Comparison of ENCODE assay signal across 1 cellular context in the genomic region with DNA sequence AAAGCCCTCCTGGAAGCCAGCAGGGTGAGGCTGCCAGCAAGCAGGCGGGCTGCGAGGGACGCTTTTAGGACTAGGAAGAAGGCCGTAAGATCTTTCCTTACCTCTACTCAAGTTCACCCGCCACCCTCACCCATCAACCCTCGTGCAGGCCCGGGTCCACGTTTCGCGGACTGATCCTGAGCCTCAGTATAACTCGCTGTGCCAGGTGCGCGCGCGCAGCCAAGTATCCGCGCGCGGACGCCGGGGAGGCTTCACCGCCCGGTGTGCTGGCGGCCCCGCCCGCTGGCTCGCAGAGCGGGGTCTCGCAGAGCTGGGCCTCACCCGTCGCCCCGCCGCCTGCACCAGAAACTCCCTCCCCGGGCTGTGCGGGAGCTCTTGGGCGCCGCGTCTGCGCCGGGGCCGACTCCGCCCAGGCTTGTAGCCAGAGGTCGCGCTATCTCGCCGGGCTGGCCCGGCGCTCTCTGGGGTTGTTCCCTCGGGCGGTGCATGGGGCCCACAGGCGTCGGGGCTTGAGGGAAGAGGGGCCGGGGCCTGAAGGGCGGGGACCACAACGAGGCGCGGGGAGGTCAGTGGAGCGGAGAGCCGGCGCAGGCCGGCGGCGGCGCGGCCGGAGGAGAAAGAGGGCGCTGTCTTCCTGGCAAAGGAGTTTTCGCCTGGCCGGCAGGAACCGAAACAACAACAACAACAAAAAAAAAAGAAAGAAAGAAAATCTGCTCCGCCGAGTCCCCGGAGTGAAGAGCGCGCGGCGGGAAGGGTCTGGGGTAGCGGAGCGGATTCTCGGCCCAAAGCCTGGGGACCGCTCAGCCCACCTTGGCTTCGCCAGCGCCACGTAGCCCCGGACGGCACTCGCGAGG.
TF ChIP-seq lines count a peak whose summit lies in the region.

No MANE protein-coding gene starts in this region.

TF ChIP-seq in HepG2, 621 proteins besides CTCF, POLR2A, EP300 and RAD21 (continued from another document and continues in another):
- TF ChIP-seq, protein P1, sequence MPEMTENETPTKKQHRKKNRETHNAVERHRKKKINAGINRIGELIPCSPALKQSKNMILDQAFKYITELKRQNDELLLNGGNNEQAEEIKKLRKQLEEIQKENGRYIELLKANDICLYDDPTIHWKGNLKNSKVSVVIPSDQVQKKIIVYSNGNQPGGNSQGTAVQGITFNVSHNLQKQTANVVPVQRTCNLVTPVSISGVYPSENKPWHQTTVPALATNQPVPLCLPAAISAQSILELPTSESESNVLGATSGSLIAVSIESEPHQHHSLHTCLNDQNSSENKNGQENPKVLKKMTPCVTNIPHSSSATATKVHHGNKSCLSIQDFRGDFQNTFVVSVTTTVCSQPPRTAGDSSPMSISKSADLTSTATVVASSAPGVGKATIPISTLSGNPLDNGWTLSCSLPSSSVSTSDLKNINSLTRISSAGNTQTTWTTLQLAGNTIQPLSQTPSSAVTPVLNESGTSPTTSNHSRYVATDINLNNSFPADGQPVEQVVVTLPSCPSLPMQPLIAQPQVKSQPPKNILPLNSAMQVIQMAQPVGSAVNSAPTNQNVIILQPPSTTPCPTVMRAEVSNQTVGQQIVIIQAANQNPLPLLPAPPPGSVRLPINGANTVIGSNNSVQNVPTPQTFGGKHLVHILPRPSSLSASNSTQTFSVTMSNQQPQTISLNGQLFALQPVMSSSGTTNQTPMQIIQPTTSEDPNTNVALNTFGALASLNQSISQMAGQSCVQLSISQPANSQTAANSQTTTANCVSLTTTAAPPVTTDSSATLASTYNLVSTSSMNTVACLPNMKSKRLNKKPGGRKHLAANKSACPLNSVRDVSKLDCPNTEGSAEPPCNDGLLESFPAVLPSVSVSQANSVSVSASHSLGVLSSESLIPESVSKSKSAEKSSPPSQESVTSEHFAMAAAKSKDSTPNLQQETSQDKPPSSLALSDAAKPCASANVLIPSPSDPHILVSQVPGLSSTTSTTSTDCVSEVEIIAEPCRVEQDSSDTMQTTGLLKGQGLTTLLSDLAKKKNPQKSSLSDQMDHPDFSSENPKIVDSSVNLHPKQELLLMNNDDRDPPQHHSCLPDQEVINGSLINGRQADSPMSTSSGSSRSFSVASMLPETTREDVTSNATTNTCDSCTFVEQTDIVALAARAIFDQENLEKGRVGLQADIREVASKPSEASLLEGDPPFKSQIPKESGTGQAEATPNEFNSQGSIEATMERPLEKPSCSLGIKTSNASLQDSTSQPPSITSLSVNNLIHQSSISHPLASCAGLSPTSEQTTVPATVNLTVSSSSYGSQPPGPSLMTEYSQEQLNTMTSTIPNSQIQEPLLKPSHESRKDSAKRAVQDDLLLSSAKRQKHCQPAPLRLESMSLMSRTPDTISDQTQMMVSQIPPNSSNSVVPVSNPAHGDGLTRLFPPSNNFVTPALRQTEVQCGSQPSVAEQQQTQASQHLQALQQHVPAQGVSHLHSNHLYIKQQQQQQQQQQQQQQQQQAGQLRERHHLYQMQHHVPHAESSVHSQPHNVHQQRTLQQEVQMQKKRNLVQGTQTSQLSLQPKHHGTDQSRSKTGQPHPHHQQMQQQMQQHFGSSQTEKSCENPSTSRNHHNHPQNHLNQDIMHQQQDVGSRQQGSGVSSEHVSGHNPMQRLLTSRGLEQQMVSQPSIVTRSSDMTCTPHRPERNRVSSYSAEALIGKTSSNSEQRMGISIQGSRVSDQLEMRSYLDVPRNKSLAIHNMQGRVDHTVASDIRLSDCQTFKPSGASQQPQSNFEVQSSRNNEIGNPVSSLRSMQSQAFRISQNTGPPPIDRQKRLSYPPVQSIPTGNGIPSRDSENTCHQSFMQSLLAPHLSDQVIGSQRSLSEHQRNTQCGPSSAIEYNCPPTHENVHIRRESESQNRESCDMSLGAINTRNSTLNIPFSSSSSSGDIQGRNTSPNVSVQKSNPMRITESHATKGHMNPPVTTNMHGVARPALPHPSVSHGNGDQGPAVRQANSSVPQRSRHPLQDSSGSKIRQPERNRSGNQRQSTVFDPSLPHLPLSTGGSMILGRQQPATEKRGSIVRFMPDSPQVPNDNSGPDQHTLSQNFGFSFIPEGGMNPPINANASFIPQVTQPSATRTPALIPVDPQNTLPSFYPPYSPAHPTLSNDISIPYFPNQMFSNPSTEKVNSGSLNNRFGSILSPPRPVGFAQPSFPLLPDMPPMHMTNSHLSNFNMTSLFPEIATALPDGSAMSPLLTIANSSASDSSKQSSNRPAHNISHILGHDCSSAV (CRISPR knock-in tag; IDR thresholded peaks at IDR 0.05; ENCODE audit: borderline replicate concordance) = no peak
- TF ChIP-seq ZC3H13 (CRISPR knock-in tag; IDR thresholded peaks at IDR 0.05) (peak; percentile 77; the same call in 1 of the 2 replicates), GTF2F1 (IDR thresholded peaks at IDR 0.05; ENCODE audit: low read length) (no peak), HOXA3 (CRISPR knock-in tag; IDR thresholded peaks at IDR 0.05) (peak; percentile 76), SP2 (CRISPR knock-in tag; IDR thresholded peaks at IDR 0.05) (no peak), ZNF180 (CRISPR knock-in tag; IDR thresholded peaks at IDR 0.05; ENCODE audit: borderline replicate concordance, low read depth) (no peak), ZNF841 (CRISPR knock-in tag; IDR thresholded peaks at IDR 0.05; ENCODE audit: borderline replicate concordance) (no peak), MTERF4 (CRISPR knock-in tag; IDR thresholded peaks at IDR 0.05) (no peak), TGIF2 (CRISPR knock-in tag; IDR thresholded peaks at IDR 0.05) (no peak), ZNF7 (CRISPR knock-in tag; IDR thresholded peaks at IDR 0.05) (no peak), HCFC1 (IDR thresholded peaks at IDR 0.05; ENCODE audit: low read depth, low read length) (no peak), ZNF33B (CRISPR knock-in tag; IDR thresholded peaks at IDR 0.05) (no peak), NFATC3 (CRISPR knock-in tag; IDR thresholded peaks at IDR 0.05) (no peak), ZNF274 (CRISPR knock-in tag; IDR thresholded peaks at IDR 0.05) (no peak), CEBPB (IDR thresholded peaks at IDR 0.05; ENCODE audit: borderline replicate concordance, low read depth, low read length) (no peak), SKI (IDR thresholded peaks at IDR 0.05; ENCODE audit: partially characterized antibody) (peak; percentile 16), HOXA9 (CRISPR knock-in tag; IDR thresholded peaks at IDR 0.05; ENCODE audit: borderline replicate concordance) (peak; percentile 70; the same call in 1 of the 2 replicates), TAF1 (CRISPR knock-in tag; IDR thresholded peaks at IDR 0.05) (peak; percentile 63), IRF9 (CRISPR knock-in tag; IDR thresholded peaks at IDR 0.05; ENCODE audit: borderline replicate concordance) (no peak; the same call in 1 of the 2 replicates), TAF15 (IDR thresholded peaks at IDR 0.05; ENCODE audit: low read depth, low read length, poor library complexity, severe bottlenecking) (no peak), ZNF335 (CRISPR knock-in tag; IDR thresholded peaks at IDR 0.05) (0 out of 2 replicates have a peak, but pooled peaks have one; percentile 18), POLR2G (IDR thresholded peaks at IDR 0.05; ENCODE audit: low read depth, low read length) (peak; percentile 65), MAF1 (CRISPR knock-in tag; IDR thresholded peaks at IDR 0.05; ENCODE audit: borderline replicate concordance) (peak; percentile 27; the same call in 1 of the 2 replicates), CENPT (CRISPR knock-in tag; IDR thresholded peaks at IDR 0.05; ENCODE audit: low read depth) (no peak), ZBED4 (CRISPR knock-in tag; IDR thresholded peaks at IDR 0.05; ENCODE audit: borderline replicate concordance) (0 out of 2 replicates have a peak, but pooled peaks have one; percentile 10), ZNF572 (CRISPR knock-in tag; IDR thresholded peaks at IDR 0.05) (0 out of 2 replicates have a peak, but pooled peaks have one; percentile 41)
- TF ChIP-seq, protein P2, sequence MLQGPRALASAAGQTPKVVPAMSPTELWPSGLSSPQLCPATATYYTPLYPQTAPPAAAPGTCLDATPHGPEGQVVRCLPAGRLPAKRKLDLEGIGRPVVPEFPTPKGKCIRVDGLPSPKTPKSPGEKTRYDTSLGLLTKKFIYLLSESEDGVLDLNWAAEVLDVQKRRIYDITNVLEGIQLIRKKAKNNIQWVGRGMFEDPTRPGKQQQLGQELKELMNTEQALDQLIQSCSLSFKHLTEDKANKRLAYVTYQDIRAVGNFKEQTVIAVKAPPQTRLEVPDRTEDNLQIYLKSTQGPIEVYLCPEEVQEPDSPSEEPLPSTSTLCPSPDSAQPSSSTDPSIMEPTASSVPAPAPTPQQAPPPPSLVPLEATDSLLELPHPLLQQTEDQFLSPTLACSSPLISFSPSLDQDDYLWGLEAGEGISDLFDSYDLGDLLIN (CRISPR knock-in tag; IDR thresholded peaks at IDR 0.05; ENCODE audit: borderline replicate concordance) = no peak
- TF ChIP-seq, protein P3, sequence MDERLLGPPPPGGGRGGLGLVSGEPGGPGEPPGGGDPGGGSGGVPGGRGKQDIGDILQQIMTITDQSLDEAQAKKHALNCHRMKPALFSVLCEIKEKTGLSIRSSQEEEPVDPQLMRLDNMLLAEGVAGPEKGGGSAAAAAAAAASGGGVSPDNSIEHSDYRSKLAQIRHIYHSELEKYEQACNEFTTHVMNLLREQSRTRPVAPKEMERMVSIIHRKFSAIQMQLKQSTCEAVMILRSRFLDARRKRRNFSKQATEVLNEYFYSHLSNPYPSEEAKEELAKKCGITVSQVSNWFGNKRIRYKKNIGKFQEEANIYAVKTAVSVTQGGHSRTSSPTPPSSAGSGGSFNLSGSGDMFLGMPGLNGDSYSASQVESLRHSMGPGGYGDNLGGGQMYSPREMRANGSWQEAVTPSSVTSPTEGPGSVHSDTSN (CRISPR knock-in tag; IDR thresholded peaks at IDR 0.05) = no peak
- TF ChIP-seq, protein P4, sequence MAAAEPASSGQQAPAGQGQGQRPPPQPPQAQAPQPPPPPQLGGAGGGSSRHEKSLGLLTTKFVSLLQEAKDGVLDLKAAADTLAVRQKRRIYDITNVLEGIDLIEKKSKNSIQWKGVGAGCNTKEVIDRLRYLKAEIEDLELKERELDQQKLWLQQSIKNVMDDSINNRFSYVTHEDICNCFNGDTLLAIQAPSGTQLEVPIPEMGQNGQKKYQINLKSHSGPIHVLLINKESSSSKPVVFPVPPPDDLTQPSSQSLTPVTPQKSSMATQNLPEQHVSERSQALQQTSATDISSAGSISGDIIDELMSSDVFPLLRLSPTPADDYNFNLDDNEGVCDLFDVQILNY (CRISPR knock-in tag; conservative IDR thresholded peaks at IDR 0.05) = no peak
- TF ChIP-seq, protein P5, sequence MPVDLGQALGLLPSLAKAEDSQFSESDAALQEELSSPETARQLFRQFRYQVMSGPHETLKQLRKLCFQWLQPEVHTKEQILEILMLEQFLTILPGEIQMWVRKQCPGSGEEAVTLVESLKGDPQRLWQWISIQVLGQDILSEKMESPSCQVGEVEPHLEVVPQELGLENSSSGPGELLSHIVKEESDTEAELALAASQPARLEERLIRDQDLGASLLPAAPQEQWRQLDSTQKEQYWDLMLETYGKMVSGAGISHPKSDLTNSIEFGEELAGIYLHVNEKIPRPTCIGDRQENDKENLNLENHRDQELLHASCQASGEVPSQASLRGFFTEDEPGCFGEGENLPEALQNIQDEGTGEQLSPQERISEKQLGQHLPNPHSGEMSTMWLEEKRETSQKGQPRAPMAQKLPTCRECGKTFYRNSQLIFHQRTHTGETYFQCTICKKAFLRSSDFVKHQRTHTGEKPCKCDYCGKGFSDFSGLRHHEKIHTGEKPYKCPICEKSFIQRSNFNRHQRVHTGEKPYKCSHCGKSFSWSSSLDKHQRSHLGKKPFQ (CRISPR knock-in tag; IDR thresholded peaks at IDR 0.05; ENCODE audit: insufficient replicate concordance) = no peak
